8 cellular contexts compared by ENCODE assay signal in genomic region chr2:239319261-239319661, GRCh38.
A peak's percentile ranks its signal among the peaks of the same experiment; 100 is the strongest.
DNase-seq lines count a peak whose midpoint lies in the region; ATAC-seq lines count a peak whose summit lies in the region.

No MANE protein-coding gene starts in this region.

- peak overlapping the region in 1 of 2 donors; percentile 83 for H3K4me3 Mint-ChIP-seq in activated T-cell treated with anti-CD3 and anti-CD28 coated beads, Interleukin-2, amount 50 U/mL, for 72 hours
- peak overlapping the region; percentile 69 for H3K4me3 Mint-ChIP-seq in stimulated activated effector memory CD8-positive, alpha-beta T cell treated with anti-CD3 and anti-CD28 coated beads, Interleukin-12 subunit alpha, Interleukin-12 subunit beta, amount 100 ng/mL, for 72 hours

- H3K4me1 ChIP-seq in neuronal stem cell (ENCODE audit: control insufficient read depth in 2 of 2, insufficient read depth in 1 of 2, low read depth in 1 of 2, low read length in 2 of 2): peaks cover 0 to 10% of the 10 kb centered on the region in 2 donors

- H3K18ac ChIP-seq in neuronal stem cell (ENCODE audit: low read length): no peak overlapping the region

- peaks cover 8% of the 10 kb centered on the region for H3K27me3 Mint-ChIP-seq in activated T-cell treated with anti-CD3 and anti-CD28 coated beads, Interleukin-2, amount 50 U/mL, for 72 hours (ENCODE audit: low read depth)

- H3K27ac Mint-ChIP-seq in activated T-cell treated with anti-CD3 and anti-CD28 coated beads, Interleukin-2, amount 50 U/mL, for 72 hours: peak overlapping the region; percentile 91
- H3K27ac Mint-ChIP-seq in stimulated activated effector memory CD8-positive, alpha-beta T cell treated with anti-CD3 and anti-CD28 coated beads, Interleukin-12 subunit alpha, Interleukin-12 subunit beta, amount 100 ng/mL, for 72 hours: peak overlapping the region; percentile 50

- H2BK15ac ChIP-seq in neuronal stem cell (ENCODE audit: low read length): no peak overlapping the region

- H3K4me1 Mint-ChIP-seq in activated T-cell treated with anti-CD3 and anti-CD28 coated beads, Interleukin-2, amount 50 U/mL, for 72 hours (ENCODE audit: low read depth): peaks cover 76% of the 10 kb centered on the region
- peaks cover 63% of the 10 kb centered on the region for H3K4me1 Mint-ChIP-seq in stimulated activated effector memory CD8-positive, alpha-beta T cell treated with anti-CD3 and anti-CD28 coated beads, Interleukin-12 subunit alpha, Interleukin-12 subunit beta, amount 100 ng/mL, for 72 hours

- peaks cover 4 to 25% of the 10 kb centered on the region in 2 donors for H3K36me3 Mint-ChIP-seq in activated T-cell treated with anti-CD3 and anti-CD28 coated beads, Interleukin-2, amount 50 U/mL, for 72 hours (ENCODE audit: insufficient read depth in 2 of 2)
- H3K36me3 Mint-ChIP-seq in stimulated activated effector memory CD8-positive, alpha-beta T cell treated with anti-CD3 and anti-CD28 coated beads, Interleukin-12 subunit alpha, Interleukin-12 subunit beta, amount 100 ng/mL, for 72 hours: peaks cover 7% of the 10 kb centered on the region

- DNase-seq in activated T-cell treated with anti-CD3 and anti-CD28 coated beads, Interleukin-2, amount 50 U/mL, for 72 hours: no peak
- DNase-seq in left ventricle myocardium superior (no peak), T1000 (lab: John Stamatoyannopoulos, UW) (no peak), NCI-H82 (lab: John Stamatoyannopoulos, UW) (no peak), neuronal stem cell (ENCODE audit: low spot score) (no peak)
- no peak for DNase-seq in stimulated activated effector memory CD8-positive, alpha-beta T cell treated with anti-CD3 and anti-CD28 coated beads, Interleukin-12 subunit alpha, Interleukin-12 subunit beta, amount 100 ng/mL, for 72 hours (ENCODE audit: low spot score in 2 of 2)

- H3K27ac ChIP-seq in neuronal stem cell (replicated peaks; ENCODE audit: low read length): no peak overlapping the region

- peaks cover 7 to 29% of the 10 kb centered on the region in 2 donors for H3K9me3 ChIP-seq in neuronal stem cell (replicated peaks in 1 of 2; ENCODE audit: control insufficient read depth in 2 of 2, insufficient read depth in 1 of 2, low read depth in 1 of 2, low read length in 2 of 2)

- peaks cover 0 to 24% of the 10 kb centered on the region in 2 donors for H3K36me3 ChIP-seq in neuronal stem cell (replicated peaks in 1 of 2; ENCODE audit: control insufficient read depth in 2 of 2, insufficient read depth in 2 of 2, low read length in 2 of 2)

- H2BK12ac ChIP-seq in neuronal stem cell (ENCODE audit: low read length): no peak overlapping the region

- no peak overlapping the region for H3K4me2 ChIP-seq in neuronal stem cell (ENCODE audit: insufficient read depth, low read length, poor library complexity, severe bottlenecking)

- no peak overlapping the region for H3K9ac ChIP-seq in neuronal stem cell (ENCODE audit: low read depth, low read length, poor library complexity)

- no peak overlapping the region for H2BK120ac ChIP-seq in neuronal stem cell (ENCODE audit: low read depth, low read length)

- H2BK5ac ChIP-seq in neuronal stem cell (ENCODE audit: low read length): no peak overlapping the region

- H3K79me1 ChIP-seq in neuronal stem cell (ENCODE audit: low read depth, low read length): peaks cover under 1% of the 10 kb centered on the region

- peak; percentile 65 for ATAC-seq in HG02678 (IDR thresholded peaks at IDR 0.05; ENCODE audit: unreplicated experiment)
- ATAC-seq in activated T-cell treated with anti-CD3 and anti-CD28 coated beads, Interleukin-2, amount 50 U/mL, for 72 hours (replicated peaks in 1 of 2): no peak
- peak; percentile 36 for ATAC-seq in left ventricle myocardium superior
- ATAC-seq in stimulated activated effector memory CD8-positive, alpha-beta T cell treated with anti-CD3 and anti-CD28 coated beads, Interleukin-12 subunit alpha, Interleukin-12 subunit beta, amount 100 ng/mL, for 72 hours: peak; percentile 11
- no peak for ATAC-seq in HG03045 (IDR thresholded peaks at IDR 0.05; ENCODE audit: unreplicated experiment)

- no peak overlapping the region for H3K23ac ChIP-seq in neuronal stem cell (ENCODE audit: low read depth, low read length, poor library complexity)

- intact Hi-C loops in left ventricle myocardium superior (cut with micrococcal nuclease): loop anchor here (5.0 kb wide), 1 partner anchor 83 kb away; the partner anchor contains the start of gene HDAC4

- no peak overlapping the region for H3K4me3 ChIP-seq in neuronal stem cell (ENCODE audit: low read length in 2 of 2)

- H4K91ac ChIP-seq in neuronal stem cell (ENCODE audit: low read depth, low read length, poor library complexity): no peak overlapping the region

- no CpG with 5 or more reads among the region's 15 CpGs for WGBS in neuronal stem cell (ENCODE audit: extremely low coverage in 2 of 2, insufficient read length in 2 of 2, insufficient replicate concordance in 1 of 2), 2 donors

- no peak overlapping the region for H4K8ac ChIP-seq in neuronal stem cell (ENCODE audit: low read depth, low read length)

- H2AK5ac ChIP-seq in neuronal stem cell (ENCODE audit: low read depth, low read length): no peak overlapping the region

- H2AFZ ChIP-seq in neuronal stem cell (ENCODE audit: low read length): no peak overlapping the region

- H3K9me3 Mint-ChIP-seq in activated T-cell treated with anti-CD3 and anti-CD28 coated beads, Interleukin-2, amount 50 U/mL, for 72 hours: no peaks in the 10 kb centered on the region
- no peaks in the 10 kb centered on the region for H3K9me3 Mint-ChIP-seq in stimulated activated effector memory CD8-positive, alpha-beta T cell treated with anti-CD3 and anti-CD28 coated beads, Interleukin-12 subunit alpha, Interleukin-12 subunit beta, amount 100 ng/mL, for 72 hours

- no peak overlapping the region for H3K4ac ChIP-seq in neuronal stem cell (ENCODE audit: low read length)

- H3K14ac ChIP-seq in neuronal stem cell (ENCODE audit: low read length): no peak overlapping the region

- no peaks in the 10 kb centered on the region for H3K27me3 ChIP-seq in neuronal stem cell (ENCODE audit: control insufficient read depth in 3 of 3, insufficient read depth in 3 of 3, low read depth in 1 of 3, low read length in 3 of 3)

Comparison
In these comparisons a context has a peak if more than half of its experiments do, and no peak if none do; other contexts are left out.
1. ATAC-seq: peak in HG02678 (single experiment), left ventricle myocardium superior (single experiment) and stimulated activated effector memory CD8-positive, alpha-beta T cell treated with anti-CD3 and anti-CD28 coated beads, Interleukin-12 subunit alpha, Interleukin-12 subunit beta, amount 100 ng/mL, for 72 hours (single experiment); none in activated T-cell treated with anti-CD3 and anti-CD28 coated beads, Interleukin-2, amount 50 U/mL, for 72 hours (0 of 2) and HG03045 (single experiment).